Comparison of ENCODE assay signal across 22 cellular contexts in the genomic region with DNA sequence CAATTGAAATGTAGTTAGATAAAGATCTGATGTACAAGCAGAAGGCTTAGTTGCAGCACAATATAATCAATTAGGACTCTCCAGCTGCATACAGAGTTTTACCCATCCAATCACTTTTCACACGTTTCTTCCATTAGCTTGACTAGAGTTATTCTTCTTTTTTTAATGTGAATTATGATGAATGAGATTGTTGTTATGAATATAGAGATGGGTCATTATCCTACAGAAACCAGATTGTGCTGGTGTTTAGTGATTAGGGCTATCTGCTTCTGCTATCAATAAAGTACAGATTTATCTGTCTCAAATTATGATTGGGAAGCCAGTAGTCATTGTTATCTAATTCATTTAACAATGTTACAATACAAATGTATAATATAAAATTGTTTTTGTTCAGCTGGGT.
"Had no signal": no experiment of that assay in that cellular context is flagged by ENCODE, and none has a peak within 500 bp of the region (broad histone marks: within the 10 kb centered on the region; RNA-seq: fewer than 3 reads in every experiment).

No MANE protein-coding gene starts in this region.

- FAIRE-seq: colon, endothelial cell of umbilical vein, islet of Langerhans, keratinocyte had no signal

- ATAC-seq: foreskin keratinocyte, gastrocnemius medialis, heart right ventricle, left cardiac atrium, left lung, left ventricle myocardium superior, lower lobe of right lung had no signal

- H3K36me3 ChIP-seq: esophagus muscularis mucosa, gastrocnemius medialis, heart right ventricle, left lung, lower lobe of right lung had no signal

- DNase-seq: dermis blood vessel endothelial cell; dorsolateral prefrontal cortex; effector CD4-positive, alpha-beta T cell; effector memory CD4-positive, alpha-beta T cell; foreskin keratinocyte; gastrocnemius medialis; glutamatergic neuron; head of caudate nucleus; heart right ventricle; hippocampal formation; left cardiac atrium; left lung; left ventricle myocardium superior; lower lobe of right lung; mesenchymal stem cell; midbrain had no signal

- H3K27ac ChIP-seq: coronary artery, esophagus muscularis mucosa, foreskin keratinocyte, gastrocnemius medialis, heart right ventricle, left lung, lower lobe of right lung had no signal

- H3K9me3 ChIP-seq: esophagus muscularis mucosa, gastrocnemius medialis, heart right ventricle, left lung, lower lobe of right lung had no signal

- H3K27me3 ChIP-seq: dorsolateral prefrontal cortex, esophagus muscularis mucosa, foreskin keratinocyte, gastrocnemius medialis, heart right ventricle, left lung had no signal

- H3K4me3 ChIP-seq: coronary artery, dorsolateral prefrontal cortex, esophagus muscularis mucosa, gastrocnemius medialis, heart right ventricle, left lung, lower lobe of right lung had no signal

- H3K4me1 ChIP-seq: esophagus muscularis mucosa, foreskin keratinocyte, left lung, lower lobe of right lung had no signal
